ENCODE assay signal across 7 cellular contexts in genomic region chr7:152806635-152807034, GRCh38. TPM values are rescaled to one million over a fixed set of nuclear protein-coding genes. Genes with fewer than 3 reads are reported as not detected.
DNase-seq lines count a peak whose midpoint lies in the region; ATAC-seq, FAIRE-seq and TF ChIP-seq lines count a peak whose summit lies in the region.
"Not testable (repeated sequence)": the region's sequence is repeated elsewhere in the genome, so short reads cannot be mapped to it uniquely, and the experiment has no call there.

No MANE protein-coding gene starts in this region.

- ATAC-seq in K562 (peak; percentile 69), foreskin keratinocyte (peak; percentile 87)

- POLR2A ChIA-PET in K562 (lab: Yijun Ruan, JAX): not testable (repeated sequence)

- H3K9ac ChIP-seq in K562 (ENCODE audit: insufficient read depth in 1 of 2, low read depth in 2 of 2, low read length in 2 of 2): not testable (repeated sequence)

- H3K4me3 ChIP-seq in K562: not testable (repeated sequence)

- CTCF ChIA-PET in K562 (lab: Yijun Ruan, JAX; ENCODE audit: low intra/inter-chr PET ratio): not testable (repeated sequence)

- not testable (repeated sequence) for H3K4me2 ChIP-seq in K562 (ENCODE audit: insufficient read depth, low read length)

- not testable (repeated sequence) for H3K4me1 ChIP-seq in K562 (replicated peaks in 1 of 2; ENCODE audit: control insufficient read depth in 2 of 2, insufficient read depth in 2 of 2, low read length in 2 of 2); foreskin keratinocyte

- TF ChIP-seq EP300 in K562 (IDR thresholded peaks at IDR 0.05; ENCODE audit: low read length): not testable (repeated sequence)

- not testable (repeated sequence) for H3K27me3 ChIP-seq in K562 (ENCODE audit: control insufficient read depth in 2 of 2, insufficient read depth in 2 of 2, low read length in 2 of 2); foreskin keratinocyte

- BruUV-seq in K562 (replicated peaks; lab: Mats Ljungman, UMichigan): not testable (repeated sequence)

- DNase-seq in GM04503 (ENCODE audit: low read depth) (peak; percentile 20), HK-2 (ENCODE audit: unreplicated experiment) (peak; percentile 21), RPMI7951 (ENCODE audit: low read depth) (peak; percentile 48), epithelial cell of prostate (ENCODE audit: low read depth, low spot score) (peak; percentile 22), foreskin keratinocyte (peak; percentile 25 to 54), myocyte (ENCODE audit: low read depth) (peak; percentile 57)
- DNase-seq in K562 (ENCODE audit: extremely low read depth in 1 of 4, low spot score in 3 of 4): not testable (repeated sequence)

- FAIRE-seq in K562 (lab: Jason Lieb, UNC): peak; percentile 90

- TF ChIP-seq RAD21 in K562 (CRISPR knock-in tag; conservative IDR thresholded peaks at IDR 0.05 in 1 of 2, IDR thresholded peaks at IDR 0.05 in 1 of 2): not testable (repeated sequence)

- intact Hi-C loops in K562 (cut with micrococcal nuclease): not testable (repeated sequence)

- H3K36me3 ChIP-seq in K562 (ENCODE audit: control insufficient read depth, insufficient read depth, low read length): not testable (repeated sequence)

- H3K27ac ChIP-seq in K562 (ENCODE audit: extremely low read depth, low read depth, low read length); epithelial cell of prostate; foreskin keratinocyte: not testable (repeated sequence)

- not testable (repeated sequence) for TF ChIP-seq CTCF in K562 (IDR thresholded peaks at IDR 0.05 in 2 of 3, conservative IDR thresholded peaks at IDR 0.05 in 1 of 3; ENCODE audit: insufficient read depth in 2 of 3, low read depth in 1 of 3, low read length in 3 of 3); foreskin keratinocyte (conservative IDR thresholded peaks at IDR 0.05)

- H4K20me1 ChIP-seq in K562 (replicated peaks; ENCODE audit: control insufficient read depth, insufficient read depth, low read length): not testable (repeated sequence)

- H3K9me1 ChIP-seq in K562 (ENCODE audit: control insufficient read depth, insufficient read depth, low read length): not testable (repeated sequence)

- not testable (repeated sequence) for TF ChIP-seq POLR2A in K562 (conservative IDR thresholded peaks at IDR 0.05)

- H3K79me2 ChIP-seq in K562 (ENCODE audit: control insufficient read depth, insufficient read depth, low read length): not testable (repeated sequence)

- not testable (repeated sequence) for H2AFZ ChIP-seq in K562 (ENCODE audit: low read depth, low read length)

- in situ Hi-C loops in K562 (cut with MboI): not testable (repeated sequence)

- not testable (repeated sequence) for H3K9me3 ChIP-seq in K562 (replicated peaks; ENCODE audit: control insufficient read depth, insufficient read depth, low read depth, low read length)

TF ChIP-seq in K562, 482 proteins besides CTCF, POLR2A, EP300 and RAD21:
- peak; percentile 45 for TF ChIP-seq MAFG (tag; conservative IDR thresholded peaks at IDR 0.05)
- TF ChIP-seq, protein P1, sequence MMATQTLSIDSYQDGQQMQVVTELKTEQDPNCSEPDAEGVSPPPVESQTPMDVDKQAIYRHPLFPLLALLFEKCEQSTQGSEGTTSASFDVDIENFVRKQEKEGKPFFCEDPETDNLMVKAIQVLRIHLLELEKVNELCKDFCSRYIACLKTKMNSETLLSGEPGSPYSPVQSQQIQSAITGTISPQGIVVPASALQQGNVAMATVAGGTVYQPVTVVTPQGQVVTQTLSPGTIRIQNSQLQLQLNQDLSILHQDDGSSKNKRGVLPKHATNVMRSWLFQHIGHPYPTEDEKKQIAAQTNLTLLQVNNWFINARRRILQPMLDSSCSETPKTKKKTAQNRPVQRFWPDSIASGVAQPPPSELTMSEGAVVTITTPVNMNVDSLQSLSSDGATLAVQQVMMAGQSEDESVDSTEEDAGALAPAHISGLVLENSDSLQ (IDR thresholded peaks at IDR 0.05): peak; percentile 95
- TF ChIP-seq ZNF175 (CRISPR knock-in tag; IDR thresholded peaks at IDR 0.05; ENCODE audit: low read depth): peak; percentile 92
- TF ChIP-seq MEIS2 (IDR thresholded peaks at IDR 0.05; ENCODE audit: partially characterized antibody): peak; percentile 79
- TF ChIP-seq, protein P2, sequence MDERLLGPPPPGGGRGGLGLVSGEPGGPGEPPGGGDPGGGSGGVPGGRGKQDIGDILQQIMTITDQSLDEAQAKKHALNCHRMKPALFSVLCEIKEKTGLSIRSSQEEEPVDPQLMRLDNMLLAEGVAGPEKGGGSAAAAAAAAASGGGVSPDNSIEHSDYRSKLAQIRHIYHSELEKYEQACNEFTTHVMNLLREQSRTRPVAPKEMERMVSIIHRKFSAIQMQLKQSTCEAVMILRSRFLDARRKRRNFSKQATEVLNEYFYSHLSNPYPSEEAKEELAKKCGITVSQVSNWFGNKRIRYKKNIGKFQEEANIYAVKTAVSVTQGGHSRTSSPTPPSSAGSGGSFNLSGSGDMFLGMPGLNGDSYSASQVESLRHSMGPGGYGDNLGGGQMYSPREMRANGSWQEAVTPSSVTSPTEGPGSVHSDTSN (CRISPR knock-in tag; IDR thresholded peaks at IDR 0.05; ENCODE audit: low read depth): not testable (repeated sequence)
- TF ChIP-seq, protein P2 (tag; conservative IDR thresholded peaks at IDR 0.05; ENCODE audit: low read depth): peak; percentile 98
- peak; percentile 63 for TF ChIP-seq NFIC (IDR thresholded peaks at IDR 0.05)

RNA-seq across cellular contexts. Expression of gene ACTR3B, which starts 47.1 kb away (rescaled TPM):
- 4.0 and 4.3 TPM in 2 replicates for total RNA-seq in RPMI7951 (2014; rRNA removed; shearing (Covaris generic))
- 64.2 and 84.6 TPM in 2 replicates for total RNA-seq in K562 (2011; cell fraction: chromatin; rRNA removed; ENCODE audit: low replicate concordance)
- 34.0 and 34.7 TPM in 2 replicates for total RNA-seq in K562 (2011; cell fraction: nucleolus; rRNA removed)
- total RNA-seq in K562 (2011; cell fraction: nucleoplasm; rRNA removed): 55.1 and 61.2 TPM in 2 replicates
- 11.4 and 12.4 TPM in 2 replicates for total RNA-seq in K562 (2014; rRNA removed)
- total RNA-seq in K562 (2014; rRNA removed; fragmentation: Illumina TruSeq; extraction: Trizol): 19.7 and 21.3 TPM in 2 replicates
- 17.8 and 19.7 TPM in 2 replicates for total RNA-seq in K562 (2015; rRNA removed; fragmentation: Illumina TruSeq; extraction: Trizol)
- 24.4 and 24.8 TPM in 2 replicates for total RNA-seq in K562 (2021)
- 17.5 and 30.8 TPM in 2 replicates for polyA plus RNA-seq in K562 (2011; rRNA removed)
- polyA plus RNA-seq in K562 (2011; cell fraction: cytosol; rRNA removed): 18.8 and 22.4 TPM in 2 replicates
- polyA plus RNA-seq in K562 (2011; cell fraction: nucleus; rRNA removed): 25.9 and 29.1 TPM in 2 replicates
- polyA plus RNA-seq in K562 (2012): 9.8 and 16.1 TPM in 2 replicates
- 24.8 and 25.7 TPM in 2 replicates for polyA plus RNA-seq in K562 (2014; fragmentation: Illumina TruSeq; extraction: Trizol)
- 1 to 10 TPM; 5.0 to 5.4 TPM for polyA plus RNA-seq in K562 (2014; fragmentation: Nextera tagmentation; extraction: Ambion mirVana)
- 24.1 and 28.6 TPM in 2 replicates for polyA plus RNA-seq in K562 (2014; rRNA removed)
- 33.8 and 39.2 TPM in 2 replicates for polyA minus RNA-seq in K562 (2011; rRNA and poly(A)+ RNA removed)
- polyA minus RNA-seq in K562 (2011; cell fraction: cytosol; rRNA and poly(A)+ RNA removed): 9.5 and 14.7 TPM in 2 replicates
- polyA minus RNA-seq in K562 (2011; cell fraction: nucleus; rRNA and poly(A)+ RNA removed): 32.0 and 32.6 TPM in 2 replicates
- total RNA-seq in foreskin keratinocyte: 3.7 and 5.2 TPM in 2 replicates
- 3.1 and 3.9 TPM in 2 replicates for polyA plus RNA-seq in foreskin keratinocyte
- 4.5 and 12.1 TPM in 2 replicates for total RNA-seq in myocyte
- polyA plus RNA-seq in myocyte (2012): 15.3 TPM
